In the genomic region with DNA sequence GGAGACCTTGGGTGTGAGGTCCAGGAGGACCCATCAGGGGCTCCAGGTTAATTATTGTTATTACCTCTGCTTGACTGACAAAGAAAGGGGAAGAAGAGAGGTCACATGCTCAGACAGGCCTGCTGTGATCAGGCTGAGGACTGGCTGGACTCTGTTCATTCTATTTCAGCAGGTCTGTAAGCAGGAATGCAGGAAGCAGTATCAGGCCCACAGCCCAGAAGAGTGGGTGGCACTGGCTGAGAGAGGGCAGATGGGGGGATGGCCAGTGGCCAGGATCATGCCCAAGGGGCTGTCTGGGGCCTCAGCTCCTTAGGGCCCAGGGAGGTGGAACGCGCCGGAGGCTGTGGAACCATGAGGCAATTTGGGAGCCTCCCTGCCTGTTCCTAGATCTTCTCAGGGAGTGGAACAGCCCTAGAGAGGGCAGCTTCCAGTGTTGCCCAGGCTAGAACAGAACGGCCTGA, we compare ENCODE assay signal across 1 cellular context.
A peak's percentile ranks its signal among the peaks of the same experiment; 100 is the strongest.
TF ChIP-seq lines count a peak whose summit lies in the region.

No MANE protein-coding gene starts in this region.

TF ChIP-seq in HepG2, 621 proteins besides CTCF, POLR2A, EP300 and RAD21 (continues in another document):
- TF ChIP-seq, protein P1, sequence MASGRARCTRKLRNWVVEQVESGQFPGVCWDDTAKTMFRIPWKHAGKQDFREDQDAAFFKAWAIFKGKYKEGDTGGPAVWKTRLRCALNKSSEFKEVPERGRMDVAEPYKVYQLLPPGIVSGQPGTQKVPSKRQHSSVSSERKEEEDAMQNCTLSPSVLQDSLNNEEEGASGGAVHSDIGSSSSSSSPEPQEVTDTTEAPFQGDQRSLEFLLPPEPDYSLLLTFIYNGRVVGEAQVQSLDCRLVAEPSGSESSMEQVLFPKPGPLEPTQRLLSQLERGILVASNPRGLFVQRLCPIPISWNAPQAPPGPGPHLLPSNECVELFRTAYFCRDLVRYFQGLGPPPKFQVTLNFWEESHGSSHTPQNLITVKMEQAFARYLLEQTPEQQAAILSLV (CRISPR knock-in tag; IDR thresholded peaks at IDR 0.05; ENCODE audit: borderline replicate concordance) = no peak
- TF ChIP-seq, protein P2, sequence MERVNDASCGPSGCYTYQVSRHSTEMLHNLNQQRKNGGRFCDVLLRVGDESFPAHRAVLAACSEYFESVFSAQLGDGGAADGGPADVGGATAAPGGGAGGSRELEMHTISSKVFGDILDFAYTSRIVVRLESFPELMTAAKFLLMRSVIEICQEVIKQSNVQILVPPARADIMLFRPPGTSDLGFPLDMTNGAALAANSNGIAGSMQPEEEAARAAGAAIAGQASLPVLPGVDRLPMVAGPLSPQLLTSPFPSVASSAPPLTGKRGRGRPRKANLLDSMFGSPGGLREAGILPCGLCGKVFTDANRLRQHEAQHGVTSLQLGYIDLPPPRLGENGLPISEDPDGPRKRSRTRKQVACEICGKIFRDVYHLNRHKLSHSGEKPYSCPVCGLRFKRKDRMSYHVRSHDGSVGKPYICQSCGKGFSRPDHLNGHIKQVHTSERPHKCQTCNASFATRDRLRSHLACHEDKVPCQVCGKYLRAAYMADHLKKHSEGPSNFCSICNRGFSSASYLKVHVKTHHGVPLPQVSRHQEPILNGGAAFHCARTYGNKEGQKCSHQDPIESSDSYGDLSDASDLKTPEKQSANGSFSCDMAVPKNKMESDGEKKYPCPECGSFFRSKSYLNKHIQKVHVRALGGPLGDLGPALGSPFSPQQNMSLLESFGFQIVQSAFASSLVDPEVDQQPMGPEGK (CRISPR knock-in tag; IDR thresholded peaks at IDR 0.05) = peak; percentile 33; the same call in 1 of the 2 replicates
- TF ChIP-seq HNF4G (IDR thresholded peaks at IDR 0.05; ENCODE audit: borderline replicate concordance, low read depth, low read length) = peak; percentile 50; the same call in 1 of the 2 replicates
- TF ChIP-seq HNF4G (CRISPR knock-in tag; IDR thresholded peaks at IDR 0.05; ENCODE audit: borderline replicate concordance, low read depth) = no peak
- TF ChIP-seq, protein P3, sequence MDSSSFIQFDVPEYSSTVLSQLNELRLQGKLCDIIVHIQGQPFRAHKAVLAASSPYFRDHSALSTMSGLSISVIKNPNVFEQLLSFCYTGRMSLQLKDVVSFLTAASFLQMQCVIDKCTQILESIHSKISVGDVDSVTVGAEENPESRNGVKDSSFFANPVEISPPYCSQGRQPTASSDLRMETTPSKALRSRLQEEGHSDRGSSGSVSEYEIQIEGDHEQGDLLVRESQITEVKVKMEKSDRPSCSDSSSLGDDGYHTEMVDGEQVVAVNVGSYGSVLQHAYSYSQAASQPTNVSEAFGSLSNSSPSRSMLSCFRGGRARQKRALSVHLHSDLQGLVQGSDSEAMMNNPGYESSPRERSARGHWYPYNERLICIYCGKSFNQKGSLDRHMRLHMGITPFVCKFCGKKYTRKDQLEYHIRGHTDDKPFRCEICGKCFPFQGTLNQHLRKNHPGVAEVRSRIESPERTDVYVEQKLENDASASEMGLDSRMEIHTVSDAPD (CRISPR knock-in tag; IDR thresholded peaks at IDR 0.05) = no peak
- TF ChIP-seq SMC3 (IDR thresholded peaks at IDR 0.05; ENCODE audit: low read length) = no peak
- TF ChIP-seq ESRRA (CRISPR knock-in tag; IDR thresholded peaks at IDR 0.05; ENCODE audit: low read depth) = no peak
- TF ChIP-seq AKAP8 (CRISPR knock-in tag; IDR thresholded peaks at IDR 0.05) = 0 out of 2 replicates have a peak, but pooled peaks have one; percentile 31
- TF ChIP-seq ZNF703 (CRISPR knock-in tag; IDR thresholded peaks at IDR 0.05; ENCODE audit: borderline replicate concordance) = no peak
- TF ChIP-seq, protein P4, sequence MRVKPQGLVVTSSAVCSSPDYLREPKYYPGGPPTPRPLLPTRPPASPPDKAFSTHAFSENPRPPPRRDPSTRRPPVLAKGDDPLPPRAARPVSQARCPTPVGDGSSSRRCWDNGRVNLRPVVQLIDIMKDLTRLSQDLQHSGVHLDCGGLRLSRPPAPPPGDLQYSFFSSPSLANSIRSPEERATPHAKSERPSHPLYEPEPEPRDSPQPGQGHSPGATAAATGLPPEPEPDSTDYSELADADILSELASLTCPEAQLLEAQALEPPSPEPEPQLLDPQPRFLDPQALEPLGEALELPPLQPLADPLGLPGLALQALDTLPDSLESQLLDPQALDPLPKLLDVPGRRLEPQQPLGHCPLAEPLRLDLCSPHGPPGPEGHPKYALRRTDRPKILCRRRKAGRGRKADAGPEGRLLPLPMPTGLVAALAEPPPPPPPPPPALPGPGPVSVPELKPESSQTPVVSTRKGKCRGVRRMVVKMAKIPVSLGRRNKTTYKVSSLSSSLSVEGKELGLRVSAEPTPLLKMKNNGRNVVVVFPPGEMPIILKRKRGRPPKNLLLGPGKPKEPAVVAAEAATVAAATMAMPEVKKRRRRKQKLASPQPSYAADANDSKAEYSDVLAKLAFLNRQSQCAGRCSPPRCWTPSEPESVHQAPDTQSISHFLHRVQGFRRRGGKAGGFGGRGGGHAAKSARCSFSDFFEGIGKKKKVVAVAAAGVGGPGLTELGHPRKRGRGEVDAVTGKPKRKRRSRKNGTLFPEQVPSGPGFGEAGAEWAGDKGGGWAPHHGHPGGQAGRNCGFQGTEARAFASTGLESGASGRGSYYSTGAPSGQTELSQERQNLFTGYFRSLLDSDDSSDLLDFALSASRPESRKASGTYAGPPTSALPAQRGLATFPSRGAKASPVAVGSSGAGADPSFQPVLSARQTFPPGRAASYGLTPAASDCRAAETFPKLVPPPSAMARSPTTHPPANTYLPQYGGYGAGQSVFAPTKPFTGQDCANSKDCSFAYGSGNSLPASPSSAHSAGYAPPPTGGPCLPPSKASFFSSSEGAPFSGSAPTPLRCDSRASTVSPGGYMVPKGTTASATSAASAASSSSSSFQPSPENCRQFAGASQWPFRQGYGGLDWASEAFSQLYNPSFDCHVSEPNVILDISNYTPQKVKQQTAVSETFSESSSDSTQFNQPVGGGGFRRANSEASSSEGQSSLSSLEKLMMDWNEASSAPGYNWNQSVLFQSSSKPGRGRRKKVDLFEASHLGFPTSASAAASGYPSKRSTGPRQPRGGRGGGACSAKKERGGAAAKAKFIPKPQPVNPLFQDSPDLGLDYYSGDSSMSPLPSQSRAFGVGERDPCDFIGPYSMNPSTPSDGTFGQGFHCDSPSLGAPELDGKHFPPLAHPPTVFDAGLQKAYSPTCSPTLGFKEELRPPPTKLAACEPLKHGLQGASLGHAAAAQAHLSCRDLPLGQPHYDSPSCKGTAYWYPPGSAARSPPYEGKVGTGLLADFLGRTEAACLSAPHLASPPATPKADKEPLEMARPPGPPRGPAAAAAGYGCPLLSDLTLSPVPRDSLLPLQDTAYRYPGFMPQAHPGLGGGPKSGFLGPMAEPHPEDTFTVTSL (CRISPR knock-in tag; IDR thresholded peaks at IDR 0.05; ENCODE audit: borderline replicate concordance) = no peak; the same call in 1 of the 2 replicates
- no peak for TF ChIP-seq FOSL1 (CRISPR knock-in tag; IDR thresholded peaks at IDR 0.05; ENCODE audit: borderline replicate concordance)
- peak; percentile 66; the same call in 1 of the 2 replicates for TF ChIP-seq IRF2 (CRISPR knock-in tag; IDR thresholded peaks at IDR 0.05)
- TF ChIP-seq MIER3 (CRISPR knock-in tag; IDR thresholded peaks at IDR 0.05; ENCODE audit: borderline replicate concordance) = no peak
- TF ChIP-seq SIN3A (IDR thresholded peaks at IDR 0.05; ENCODE audit: borderline replicate concordance, low read depth, low read length) = 0 out of 2 replicates have a peak, but pooled peaks have one; percentile 48
- no peak for TF ChIP-seq ZNF382 (CRISPR knock-in tag; IDR thresholded peaks at IDR 0.05; ENCODE audit: borderline replicate concordance)
- TF ChIP-seq KLF6 (CRISPR knock-in tag; IDR thresholded peaks at IDR 0.05) = no peak
- TF ChIP-seq GZF1 (CRISPR knock-in tag; IDR thresholded peaks at IDR 0.05) = no peak
- TF ChIP-seq ZNF652 (CRISPR knock-in tag; IDR thresholded peaks at IDR 0.05; ENCODE audit: borderline replicate concordance, low read depth) = peak; percentile 50; the same call in 1 of the 2 replicates
- TF ChIP-seq TGIF2 (CRISPR knock-in tag; IDR thresholded peaks at IDR 0.05) = peak; percentile 58; the same call in 1 of the 2 replicates
- no peak for TF ChIP-seq ZNF660 (CRISPR knock-in tag; IDR thresholded peaks at IDR 0.05; ENCODE audit: borderline replicate concordance, low read depth)
- TF ChIP-seq NFKBIZ (CRISPR knock-in tag; IDR thresholded peaks at IDR 0.05) = no peak
- TF ChIP-seq, protein P5, sequence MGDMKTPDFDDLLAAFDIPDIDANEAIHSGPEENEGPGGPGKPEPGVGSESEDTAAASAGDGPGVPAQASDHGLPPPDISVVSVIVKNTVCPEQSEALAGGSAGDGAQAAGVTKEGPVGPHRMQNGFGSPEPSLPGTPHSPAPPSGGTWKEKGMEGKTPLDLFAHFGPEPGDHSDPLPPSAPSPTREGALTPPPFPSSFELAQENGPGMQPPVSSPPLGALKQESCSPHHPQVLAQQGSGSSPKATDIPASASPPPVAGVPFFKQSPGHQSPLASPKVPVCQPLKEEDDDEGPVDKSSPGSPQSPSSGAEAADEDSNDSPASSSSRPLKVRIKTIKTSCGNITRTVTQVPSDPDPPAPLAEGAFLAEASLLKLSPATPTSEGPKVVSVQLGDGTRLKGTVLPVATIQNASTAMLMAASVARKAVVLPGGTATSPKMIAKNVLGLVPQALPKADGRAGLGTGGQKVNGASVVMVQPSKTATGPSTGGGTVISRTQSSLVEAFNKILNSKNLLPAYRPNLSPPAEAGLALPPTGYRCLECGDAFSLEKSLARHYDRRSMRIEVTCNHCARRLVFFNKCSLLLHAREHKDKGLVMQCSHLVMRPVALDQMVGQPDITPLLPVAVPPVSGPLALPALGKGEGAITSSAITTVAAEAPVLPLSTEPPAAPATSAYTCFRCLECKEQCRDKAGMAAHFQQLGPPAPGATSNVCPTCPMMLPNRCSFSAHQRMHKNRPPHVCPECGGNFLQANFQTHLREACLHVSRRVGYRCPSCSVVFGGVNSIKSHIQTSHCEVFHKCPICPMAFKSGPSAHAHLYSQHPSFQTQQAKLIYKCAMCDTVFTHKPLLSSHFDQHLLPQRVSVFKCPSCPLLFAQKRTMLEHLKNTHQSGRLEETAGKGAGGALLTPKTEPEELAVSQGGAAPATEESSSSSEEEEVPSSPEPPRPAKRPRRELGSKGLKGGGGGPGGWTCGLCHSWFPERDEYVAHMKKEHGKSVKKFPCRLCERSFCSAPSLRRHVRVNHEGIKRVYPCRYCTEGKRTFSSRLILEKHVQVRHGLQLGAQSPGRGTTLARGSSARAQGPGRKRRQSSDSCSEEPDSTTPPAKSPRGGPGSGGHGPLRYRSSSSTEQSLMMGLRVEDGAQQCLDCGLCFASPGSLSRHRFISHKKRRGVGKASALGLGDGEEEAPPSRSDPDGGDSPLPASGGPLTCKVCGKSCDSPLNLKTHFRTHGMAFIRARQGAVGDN (CRISPR knock-in tag; IDR thresholded peaks at IDR 0.05) = peak; percentile 81
- TF ChIP-seq ZNF780A (CRISPR knock-in tag; IDR thresholded peaks at IDR 0.05) = no peak
- no peak for TF ChIP-seq NFYB (CRISPR knock-in tag; IDR thresholded peaks at IDR 0.05)
- no peak for TF ChIP-seq RFX1 (IDR thresholded peaks at IDR 0.05)
- TF ChIP-seq GTF2F1 (IDR thresholded peaks at IDR 0.05; ENCODE audit: low read length) = no peak
- no peak for TF ChIP-seq KDM1A (CRISPR knock-in tag; IDR thresholded peaks at IDR 0.05)
- no peak for TF ChIP-seq ZNF782 (CRISPR knock-in tag; IDR thresholded peaks at IDR 0.05; ENCODE audit: borderline replicate concordance)
- TF ChIP-seq CHD2 (IDR thresholded peaks at IDR 0.05; ENCODE audit: low read depth, low read length) = no peak
- TF ChIP-seq MTF1 (CRISPR knock-in tag; IDR thresholded peaks at IDR 0.05) = no peak
- no peak for TF ChIP-seq ZNF816 (CRISPR knock-in tag; IDR thresholded peaks at IDR 0.05; ENCODE audit: borderline replicate concordance)
- no peak for TF ChIP-seq ZNF264 (CRISPR knock-in tag; IDR thresholded peaks at IDR 0.05)
- no peak for TF ChIP-seq ZNF841 (CRISPR knock-in tag; IDR thresholded peaks at IDR 0.05; ENCODE audit: borderline replicate concordance)
- no peak for TF ChIP-seq ISL2 (CRISPR knock-in tag; IDR thresholded peaks at IDR 0.05)
- TF ChIP-seq BRCA1 (CRISPR knock-in tag; IDR thresholded peaks at IDR 0.05) = no peak
- TF ChIP-seq RARG (CRISPR knock-in tag; IDR thresholded peaks at IDR 0.05; ENCODE audit: low read depth) = no peak
- TF ChIP-seq ZMYM4 (CRISPR knock-in tag; IDR thresholded peaks at IDR 0.05) = peak; percentile 33
- peak; percentile 62 for TF ChIP-seq MED1 (CRISPR knock-in tag; IDR thresholded peaks at IDR 0.05)
- TF ChIP-seq, protein P6, sequence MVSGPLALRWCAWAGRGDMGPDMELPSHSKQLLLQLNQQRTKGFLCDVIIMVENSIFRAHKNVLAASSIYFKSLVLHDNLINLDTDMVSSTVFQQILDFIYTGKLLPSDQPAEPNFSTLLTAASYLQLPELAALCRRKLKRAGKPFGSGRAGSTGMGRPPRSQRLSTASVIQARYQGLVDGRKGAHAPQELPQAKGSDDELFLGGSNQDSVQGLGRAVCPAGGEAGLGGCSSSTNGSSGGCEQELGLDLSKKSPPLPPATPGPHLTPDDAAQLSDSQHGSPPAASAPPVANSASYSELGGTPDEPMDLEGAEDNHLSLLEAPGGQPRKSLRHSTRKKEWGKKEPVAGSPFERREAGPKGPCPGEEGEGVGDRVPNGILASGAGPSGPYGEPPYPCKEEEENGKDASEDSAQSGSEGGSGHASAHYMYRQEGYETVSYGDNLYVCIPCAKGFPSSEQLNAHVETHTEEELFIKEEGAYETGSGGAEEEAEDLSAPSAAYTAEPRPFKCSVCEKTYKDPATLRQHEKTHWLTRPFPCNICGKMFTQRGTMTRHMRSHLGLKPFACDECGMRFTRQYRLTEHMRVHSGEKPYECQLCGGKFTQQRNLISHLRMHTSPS (CRISPR knock-in tag; IDR thresholded peaks at IDR 0.05; ENCODE audit: low read depth) = peak; percentile 21
- TF ChIP-seq HCFC1 (IDR thresholded peaks at IDR 0.05; ENCODE audit: low read depth, low read length) = no peak
- TF ChIP-seq TBX3 (IDR thresholded peaks at IDR 0.05; ENCODE audit: borderline replicate concordance) = no peak
- no peak for TF ChIP-seq ZNF607 (CRISPR knock-in tag; IDR thresholded peaks at IDR 0.05; ENCODE audit: borderline replicate concordance)
- TF ChIP-seq, protein P7, sequence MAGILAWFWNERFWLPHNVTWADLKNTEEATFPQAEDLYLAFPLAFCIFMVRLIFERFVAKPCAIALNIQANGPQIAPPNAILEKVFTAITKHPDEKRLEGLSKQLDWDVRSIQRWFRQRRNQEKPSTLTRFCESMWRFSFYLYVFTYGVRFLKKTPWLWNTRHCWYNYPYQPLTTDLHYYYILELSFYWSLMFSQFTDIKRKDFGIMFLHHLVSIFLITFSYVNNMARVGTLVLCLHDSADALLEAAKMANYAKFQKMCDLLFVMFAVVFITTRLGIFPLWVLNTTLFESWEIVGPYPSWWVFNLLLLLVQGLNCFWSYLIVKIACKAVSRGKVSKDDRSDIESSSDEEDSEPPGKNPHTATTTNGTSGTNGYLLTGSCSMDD (CRISPR knock-in tag; IDR thresholded peaks at IDR 0.05) = no peak
- TF ChIP-seq NBN (conservative IDR thresholded peaks at IDR 0.05) = no peak
- TF ChIP-seq HOXA9 (CRISPR knock-in tag; IDR thresholded peaks at IDR 0.05; ENCODE audit: borderline replicate concordance) = no peak
- TF ChIP-seq, protein P8, sequence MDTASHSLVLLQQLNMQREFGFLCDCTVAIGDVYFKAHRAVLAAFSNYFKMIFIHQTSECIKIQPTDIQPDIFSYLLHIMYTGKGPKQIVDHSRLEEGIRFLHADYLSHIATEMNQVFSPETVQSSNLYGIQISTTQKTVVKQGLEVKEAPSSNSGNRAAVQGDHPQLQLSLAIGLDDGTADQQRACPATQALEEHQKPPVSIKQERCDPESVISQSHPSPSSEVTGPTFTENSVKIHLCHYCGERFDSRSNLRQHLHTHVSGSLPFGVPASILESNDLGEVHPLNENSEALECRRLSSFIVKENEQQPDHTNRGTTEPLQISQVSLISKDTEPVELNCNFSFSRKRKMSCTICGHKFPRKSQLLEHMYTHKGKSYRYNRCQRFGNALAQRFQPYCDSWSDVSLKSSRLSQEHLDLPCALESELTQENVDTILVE (CRISPR knock-in tag; IDR thresholded peaks at IDR 0.05) = 0 out of 2 replicates have a peak, but pooled peaks have one; percentile 20
- TF ChIP-seq RFX3 (CRISPR knock-in tag; IDR thresholded peaks at IDR 0.05) = no peak
